1 cellular context compared by ENCODE assay signal in the genomic region with DNA sequence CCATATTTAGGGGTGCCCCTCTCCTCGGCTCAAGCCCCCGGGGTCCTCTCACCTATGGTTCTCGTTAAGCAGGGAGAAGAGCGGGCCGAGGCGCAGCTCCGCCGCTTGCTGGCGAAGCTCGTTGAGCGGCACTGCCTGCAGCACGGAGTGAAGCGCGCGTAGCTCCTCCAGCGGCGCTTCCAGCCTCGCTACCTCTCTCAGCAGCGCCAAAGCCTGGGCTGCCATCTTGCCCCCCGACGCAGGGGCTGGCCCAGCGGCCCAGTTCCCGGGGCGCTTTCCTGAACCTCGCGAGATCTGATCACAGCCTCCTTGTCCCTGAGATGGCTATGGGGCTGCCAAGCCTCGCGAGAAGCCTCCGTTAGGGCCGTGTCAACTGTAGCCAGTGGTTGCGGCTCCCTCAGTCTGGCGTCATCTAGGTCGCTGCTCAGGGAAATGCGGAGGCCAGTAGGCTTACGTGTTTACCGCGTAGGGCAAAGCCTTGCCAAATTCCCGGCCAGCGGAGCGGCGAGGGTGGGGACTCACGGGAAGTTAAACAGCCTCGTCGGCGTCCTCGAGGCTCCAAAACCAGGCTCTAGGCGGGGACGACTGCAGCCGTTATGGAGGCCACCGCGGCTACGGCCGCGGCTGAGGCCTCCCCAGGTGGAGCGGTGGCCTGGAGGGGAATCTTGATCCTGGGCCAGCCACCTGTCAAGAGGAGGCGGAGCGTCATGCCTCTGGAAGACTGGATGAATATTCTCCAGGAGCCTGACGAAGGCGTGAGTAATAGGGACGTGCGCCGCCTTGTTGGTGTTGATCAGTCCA.
TF ChIP-seq lines count a peak whose summit lies in the region.

A gene (minus strand): TSS at position 238 of the 801 bp plus-strand sequence. CDS start 13 bp downstream, at position 225.

TF ChIP-seq in HepG2, 621 proteins besides CTCF, POLR2A, EP300 and RAD21 (continued from another document and continues in another):
- TF ChIP-seq, protein P1, sequence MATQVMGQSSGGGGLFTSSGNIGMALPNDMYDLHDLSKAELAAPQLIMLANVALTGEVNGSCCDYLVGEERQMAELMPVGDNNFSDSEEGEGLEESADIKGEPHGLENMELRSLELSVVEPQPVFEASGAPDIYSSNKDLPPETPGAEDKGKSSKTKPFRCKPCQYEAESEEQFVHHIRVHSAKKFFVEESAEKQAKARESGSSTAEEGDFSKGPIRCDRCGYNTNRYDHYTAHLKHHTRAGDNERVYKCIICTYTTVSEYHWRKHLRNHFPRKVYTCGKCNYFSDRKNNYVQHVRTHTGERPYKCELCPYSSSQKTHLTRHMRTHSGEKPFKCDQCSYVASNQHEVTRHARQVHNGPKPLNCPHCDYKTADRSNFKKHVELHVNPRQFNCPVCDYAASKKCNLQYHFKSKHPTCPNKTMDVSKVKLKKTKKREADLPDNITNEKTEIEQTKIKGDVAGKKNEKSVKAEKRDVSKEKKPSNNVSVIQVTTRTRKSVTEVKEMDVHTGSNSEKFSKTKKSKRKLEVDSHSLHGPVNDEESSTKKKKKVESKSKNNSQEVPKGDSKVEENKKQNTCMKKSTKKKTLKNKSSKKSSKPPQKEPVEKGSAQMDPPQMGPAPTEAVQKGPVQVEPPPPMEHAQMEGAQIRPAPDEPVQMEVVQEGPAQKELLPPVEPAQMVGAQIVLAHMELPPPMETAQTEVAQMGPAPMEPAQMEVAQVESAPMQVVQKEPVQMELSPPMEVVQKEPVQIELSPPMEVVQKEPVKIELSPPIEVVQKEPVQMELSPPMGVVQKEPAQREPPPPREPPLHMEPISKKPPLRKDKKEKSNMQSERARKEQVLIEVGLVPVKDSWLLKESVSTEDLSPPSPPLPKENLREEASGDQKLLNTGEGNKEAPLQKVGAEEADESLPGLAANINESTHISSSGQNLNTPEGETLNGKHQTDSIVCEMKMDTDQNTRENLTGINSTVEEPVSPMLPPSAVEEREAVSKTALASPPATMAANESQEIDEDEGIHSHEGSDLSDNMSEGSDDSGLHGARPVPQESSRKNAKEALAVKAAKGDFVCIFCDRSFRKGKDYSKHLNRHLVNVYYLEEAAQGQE (IDR thresholded peaks at IDR 0.05; ENCODE audit: borderline replicate concordance in 1 of 2, low read depth in 1 of 2, low read length in 2 of 2), result peak in 1 of 2 experiments; percentile 58; a peak in 1 of 4 replicates
- TF ChIP-seq AHR (CRISPR knock-in tag; IDR thresholded peaks at IDR 0.05) (0 out of 2 replicates have a peak, but pooled peaks have one; percentile 74), TRIM24 (CRISPR knock-in tag; IDR thresholded peaks at IDR 0.05) (no peak), RBFOX2 (IDR thresholded peaks at IDR 0.05; ENCODE audit: low read depth, low read length) (peak; percentile 87), ZNF879 (CRISPR knock-in tag; IDR thresholded peaks at IDR 0.05) (no peak), PAF1 (CRISPR knock-in tag; IDR thresholded peaks at IDR 0.05) (no peak), SNAI1 (CRISPR knock-in tag; IDR thresholded peaks at IDR 0.05; ENCODE audit: borderline replicate concordance) (peak; percentile 61; the same call in 1 of the 2 replicates), ZNF441 (CRISPR knock-in tag; IDR thresholded peaks at IDR 0.05; ENCODE audit: borderline replicate concordance) (0 out of 2 replicates have a peak, but pooled peaks have one; percentile 58), SKI (IDR thresholded peaks at IDR 0.05; ENCODE audit: partially characterized antibody) (no peak), MED1 (CRISPR knock-in tag; IDR thresholded peaks at IDR 0.05) (peak; percentile 47; the same call in 1 of the 2 replicates), KDM5B (CRISPR knock-in tag; IDR thresholded peaks at IDR 0.05; ENCODE audit: borderline replicate concordance) (peak; percentile 96), YEATS2 (CRISPR knock-in tag; IDR thresholded peaks at IDR 0.05; ENCODE audit: borderline replicate concordance) (peak; percentile 96), BRCA1 (CRISPR knock-in tag; IDR thresholded peaks at IDR 0.05) (peak; percentile 79; the same call in 1 of the 2 replicates), MIER2 (CRISPR knock-in tag; IDR thresholded peaks at IDR 0.05) (peak; percentile 60; the same call in 1 of the 2 replicates), MTA1 (CRISPR knock-in tag; IDR thresholded peaks at IDR 0.05; ENCODE audit: borderline replicate concordance) (0 out of 2 replicates have a peak, but pooled peaks have one; percentile 29), ZKSCAN1 (IDR thresholded peaks at IDR 0.05; ENCODE audit: low read length) (no peak), IRF2 (CRISPR knock-in tag; IDR thresholded peaks at IDR 0.05) (peak; percentile 54; the same call in 1 of the 2 replicates), PPARG (CRISPR knock-in tag; conservative IDR thresholded peaks at IDR 0.05) (peak; percentile 50; the same call in 1 of the 2 replicates), SRF (IDR thresholded peaks at IDR 0.05; ENCODE audit: low read depth, low read length) (no peak), SALL1 (CRISPR knock-in tag; IDR thresholded peaks at IDR 0.05) (peak; percentile 87), ZNF230 (CRISPR knock-in tag; IDR thresholded peaks at IDR 0.05) (peak; percentile 90), ZNF274 (CRISPR knock-in tag; IDR thresholded peaks at IDR 0.05) (peak; percentile 80; the same call in 1 of the 2 replicates), DR1 (CRISPR knock-in tag; IDR thresholded peaks at IDR 0.05) (peak; percentile 96)
- TF ChIP-seq, protein P2, sequence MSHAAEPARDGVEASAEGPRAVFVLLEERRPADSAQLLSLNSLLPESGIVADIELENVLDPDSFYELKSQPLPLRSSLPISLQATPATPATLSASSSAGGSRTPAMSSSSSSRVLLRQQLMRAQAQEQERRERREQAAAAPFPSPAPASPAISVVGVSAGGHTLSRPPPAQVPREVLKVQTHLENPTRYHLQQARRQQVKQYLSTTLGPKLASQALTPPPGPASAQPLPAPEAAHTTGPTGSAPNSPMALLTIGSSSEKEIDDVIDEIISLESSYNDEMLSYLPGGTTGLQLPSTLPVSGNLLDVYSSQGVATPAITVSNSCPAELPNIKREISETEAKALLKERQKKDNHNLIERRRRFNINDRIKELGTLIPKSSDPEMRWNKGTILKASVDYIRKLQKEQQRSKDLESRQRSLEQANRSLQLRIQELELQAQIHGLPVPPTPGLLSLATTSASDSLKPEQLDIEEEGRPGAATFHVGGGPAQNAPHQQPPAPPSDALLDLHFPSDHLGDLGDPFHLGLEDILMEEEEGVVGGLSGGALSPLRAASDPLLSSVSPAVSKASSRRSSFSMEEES (CRISPR knock-in tag; IDR thresholded peaks at IDR 0.05), result no peak
- TF ChIP-seq, protein P3, sequence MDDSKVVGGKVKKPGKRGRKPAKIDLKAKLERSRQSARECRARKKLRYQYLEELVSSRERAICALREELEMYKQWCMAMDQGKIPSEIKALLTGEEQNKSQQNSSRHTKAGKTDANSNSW (CRISPR knock-in tag; IDR thresholded peaks at IDR 0.05; ENCODE audit: borderline replicate concordance), result no peak; the same call in 1 of the 2 replicates
- TF ChIP-seq, protein P4, sequence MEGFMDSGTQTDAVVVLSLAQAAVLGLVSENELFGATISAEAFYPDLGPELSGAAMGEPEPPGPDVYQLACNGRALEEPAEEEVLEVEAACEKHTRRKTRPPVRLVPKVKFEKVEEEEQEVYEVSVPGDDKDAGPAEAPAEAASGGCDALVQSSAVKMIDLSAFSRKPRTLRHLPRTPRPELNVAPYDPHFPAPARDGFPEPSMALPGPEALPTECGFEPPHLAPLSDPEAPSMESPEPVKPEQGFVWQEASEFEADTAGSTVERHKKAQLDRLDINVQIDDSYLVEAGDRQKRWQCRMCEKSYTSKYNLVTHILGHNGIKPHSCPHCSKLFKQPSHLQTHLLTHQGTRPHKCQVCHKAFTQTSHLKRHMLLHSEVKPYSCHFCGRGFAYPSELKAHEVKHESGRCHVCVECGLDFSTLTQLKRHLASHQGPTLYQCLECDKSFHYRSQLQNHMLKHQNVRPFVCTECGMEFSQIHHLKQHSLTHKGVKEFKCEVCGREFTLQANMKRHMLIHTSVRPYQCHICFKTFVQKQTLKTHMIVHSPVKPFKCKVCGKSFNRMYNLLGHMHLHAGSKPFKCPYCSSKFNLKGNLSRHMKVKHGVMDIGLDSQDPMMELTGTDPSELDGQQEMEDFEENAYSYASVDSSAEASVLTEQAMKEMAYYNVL (CRISPR knock-in tag; IDR thresholded peaks at IDR 0.05; ENCODE audit: borderline replicate concordance), result 0 out of 2 replicates have a peak, but pooled peaks have one; percentile 35
- TF ChIP-seq, protein P5, sequence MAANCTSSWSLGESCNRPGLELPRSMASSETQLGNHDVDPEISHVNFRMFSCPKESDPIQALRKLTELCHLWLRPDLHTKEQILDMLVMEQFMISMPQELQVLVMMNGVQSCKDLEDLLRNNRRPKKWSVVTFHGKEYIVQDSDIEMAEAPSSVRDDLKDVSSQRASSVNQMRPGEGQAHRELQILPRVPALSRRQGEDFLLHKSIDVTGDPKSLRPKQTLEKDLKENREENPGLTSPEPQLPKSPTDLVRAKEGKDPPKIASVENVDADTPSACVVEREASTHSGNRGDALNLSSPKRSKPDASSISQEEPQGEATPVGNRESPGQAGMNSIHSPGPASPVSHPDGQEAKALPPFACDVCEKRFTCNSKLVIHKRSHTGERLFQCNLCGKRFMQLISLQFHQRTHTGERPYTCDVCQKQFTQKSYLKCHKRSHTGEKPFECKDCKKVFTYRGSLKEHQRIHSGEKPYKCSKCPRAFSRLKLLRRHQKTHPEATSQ (CRISPR knock-in tag; IDR thresholded peaks at IDR 0.05; ENCODE audit: borderline replicate concordance), result peak; percentile 9; the same call in 1 of the 2 replicates
- TF ChIP-seq, protein P6, sequence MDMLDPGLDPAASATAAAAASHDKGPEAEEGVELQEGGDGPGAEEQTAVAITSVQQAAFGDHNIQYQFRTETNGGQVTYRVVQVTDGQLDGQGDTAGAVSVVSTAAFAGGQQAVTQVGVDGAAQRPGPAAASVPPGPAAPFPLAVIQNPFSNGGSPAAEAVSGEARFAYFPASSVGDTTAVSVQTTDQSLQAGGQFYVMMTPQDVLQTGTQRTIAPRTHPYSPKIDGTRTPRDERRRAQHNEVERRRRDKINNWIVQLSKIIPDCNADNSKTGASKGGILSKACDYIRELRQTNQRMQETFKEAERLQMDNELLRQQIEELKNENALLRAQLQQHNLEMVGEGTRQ (IDR thresholded peaks at IDR 0.05; ENCODE audit: low read depth, low read length), result no peak
- TF ChIP-seq, protein P6 (CRISPR knock-in tag; IDR thresholded peaks at IDR 0.05; ENCODE audit: borderline replicate concordance), result no peak
- TF ChIP-seq, protein P7, sequence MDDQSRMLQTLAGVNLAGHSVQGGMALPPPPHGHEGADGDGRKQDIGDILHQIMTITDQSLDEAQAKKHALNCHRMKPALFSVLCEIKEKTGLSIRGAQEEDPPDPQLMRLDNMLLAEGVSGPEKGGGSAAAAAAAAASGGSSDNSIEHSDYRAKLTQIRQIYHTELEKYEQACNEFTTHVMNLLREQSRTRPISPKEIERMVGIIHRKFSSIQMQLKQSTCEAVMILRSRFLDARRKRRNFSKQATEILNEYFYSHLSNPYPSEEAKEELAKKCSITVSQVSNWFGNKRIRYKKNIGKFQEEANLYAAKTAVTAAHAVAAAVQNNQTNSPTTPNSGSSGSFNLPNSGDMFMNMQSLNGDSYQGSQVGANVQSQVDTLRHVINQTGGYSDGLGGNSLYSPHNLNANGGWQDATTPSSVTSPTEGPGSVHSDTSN (CRISPR knock-in tag; IDR thresholded peaks at IDR 0.05; ENCODE audit: borderline replicate concordance), result 0 out of 2 replicates have a peak, but pooled peaks have one; percentile 33
- TF ChIP-seq, protein P8, sequence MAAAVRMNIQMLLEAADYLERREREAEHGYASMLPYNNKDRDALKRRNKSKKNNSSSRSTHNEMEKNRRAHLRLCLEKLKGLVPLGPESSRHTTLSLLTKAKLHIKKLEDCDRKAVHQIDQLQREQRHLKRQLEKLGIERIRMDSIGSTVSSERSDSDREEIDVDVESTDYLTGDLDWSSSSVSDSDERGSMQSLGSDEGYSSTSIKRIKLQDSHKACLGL (CRISPR knock-in tag; IDR thresholded peaks at IDR 0.05), result peak; percentile 81
